Comparison of ENCODE assay signal across 34 cellular contexts in genomic region chr3:26498192-26498591, GRCh38.
"Had no signal": no experiment of that assay in that cellular context is flagged by ENCODE, and none has a peak within 500 bp of the region (broad histone marks: within the 10 kb centered on the region; RNA-seq: fewer than 3 reads in every experiment).

No MANE protein-coding gene starts in this region.

- H3K9me3 ChIP-seq: ascending aorta, breast epithelium, colonic mucosa, esophagus squamous epithelium, gastroesophageal sphincter had no signal

- H3K36me3 ChIP-seq: ascending aorta, breast epithelium, cardiac muscle cell, colonic mucosa, esophagus squamous epithelium, gastroesophageal sphincter had no signal

- H3K4me3 ChIP-seq: ascending aorta, breast epithelium, cardiac muscle cell, colonic mucosa, esophagus squamous epithelium, gastroesophageal sphincter had no signal

- H3K4me1 ChIP-seq: ascending aorta, breast epithelium, colonic mucosa, esophagus squamous epithelium, gastroesophageal sphincter had no signal

- H3K4me1 Mint-ChIP-seq: activated CD4-positive, alpha-beta T cell treated with anti-CD3 and anti-CD28 coated beads for 36 hours; activated CD4-positive, alpha-beta T cell treated with anti-CD3 and anti-CD28 coated beads, Interleukin-2, amount 10 ng/mL, durations not matched to agents 24 days and 14 days; activated CD8-positive, alpha-beta memory T cell treated with anti-CD3 and anti-CD28 coated beads, Interleukin-2, amount 10 ng/mL, durations not matched to agents 7 days and 5 days; activated naive CD4-positive, alpha-beta T cell treated with anti-CD3 and anti-CD28 coated beads, Interleukin-2, amount 10 ng/mL, durations not matched to agents 7 days and 5 days; activated naive CD8-positive, alpha-beta T cell treated with anti-CD3 and anti-CD28 coated beads, Interleukin-2, amount 10 ng/mL, durations not matched to agents 7 days and 5 days; T-cell; T-helper 17 cell had no signal

- H3K27ac ChIP-seq: ascending aorta, breast epithelium, cardiac muscle cell, colonic mucosa, epithelial cell of prostate, esophagus squamous epithelium, gastroesophageal sphincter had no signal

- H3K27ac Mint-ChIP-seq: activated CD4-positive, alpha-beta memory T cell treated with anti-CD3 and anti-CD28 coated beads for 36 hours; activated CD4-positive, alpha-beta T cell treated with anti-CD3 and anti-CD28 coated beads for 36 hours; activated CD4-positive, alpha-beta T cell treated with anti-CD3 and anti-CD28 coated beads, Interleukin-2, amount 10 ng/mL, durations not matched to agents 24 days and 14 days; activated CD8-positive, alpha-beta memory T cell treated with anti-CD3 and anti-CD28 coated beads, Interleukin-2, amount 10 ng/mL, durations not matched to agents 7 days and 5 days; activated CD8-positive, alpha-beta T cell treated with anti-CD3 and anti-CD28 coated beads, Interleukin-2, amount 10 ng/mL, durations not matched to agents 7 days and 5 days; activated naive CD4-positive, alpha-beta T cell treated with anti-CD3 and anti-CD28 coated beads, Interleukin-2, amount 10 ng/mL, durations not matched to agents 7 days and 5 days; activated naive CD4-positive, alpha-beta T cell treated with anti-CD3 and anti-CD28 coated beads, Interleukin-2, amount 50 U/mL, for 72 hours; activated naive CD8-positive, alpha-beta T cell treated with anti-CD3 and anti-CD28 coated beads, Interleukin-2, amount 10 ng/mL, durations not matched to agents 7 days and 5 days; activated T-helper 1 cell treated with anti-CD3 and anti-CD28 coated beads, Interleukin-12 subunit alpha, Interleukin-12 subunit beta, Interleukin-2, Interleukin-4 antibody, amounts not matched to agents 30 ng/mL and 10 ng/mL and 1 ng/mL, durations not matched to agents 14 hours and 24 hours and 36 hours; activated T-helper 2 cell treated with anti-CD3 and anti-CD28 coated beads, Interferon-gamma antibody, Interleukin-2, Interleukin-4, amounts not matched to agents 10 μg/mL and 5 μg/mL and 100 μg/mL, durations not matched to agents 14 hours and 24 hours and 36 hours; T-cell; T-helper 17 cell; T-helper 2 cell treated with Interferon-gamma antibody and Interleukin-4, amounts not matched to agents 5 μg/mL and 100 μg/mL, for 36 hours had no signal

- H3K36me3 Mint-ChIP-seq: activated CD4-positive, alpha-beta memory T cell treated with anti-CD3 and anti-CD28 coated beads for 36 hours; activated CD8-positive, alpha-beta memory T cell treated with anti-CD3 and anti-CD28 coated beads, Interleukin-2, amount 10 ng/mL, durations not matched to agents 7 days and 5 days; activated naive CD4-positive, alpha-beta T cell treated with anti-CD3 and anti-CD28 coated beads, Interleukin-2, amount 10 ng/mL, durations not matched to agents 7 days and 5 days; activated naive CD8-positive, alpha-beta T cell treated with anti-CD3 and anti-CD28 coated beads, Interleukin-2, amount 10 ng/mL, durations not matched to agents 7 days and 5 days; brain; T-cell had no signal

- ATAC-seq: activated CD4-positive, alpha-beta T cell treated with anti-CD3 and anti-CD28 coated beads for 36 hours; activated CD8-positive, alpha-beta memory T cell treated with anti-CD3 and anti-CD28 coated beads, Interleukin-2, amount 10 ng/mL, durations not matched to agents 7 days and 5 days; activated CD8-positive, alpha-beta T cell treated with anti-CD3 and anti-CD28 coated beads, Interleukin-2, amount 10 ng/mL, durations not matched to agents 7 days and 5 days; activated naive CD4-positive, alpha-beta T cell treated with anti-CD3 and anti-CD28 coated beads, Interleukin-2, amount 50 U/mL, for 72 hours; gastroesophageal sphincter; T-cell; T-helper 17 cell had no signal

- DNase-seq: activated CD4-positive, alpha-beta memory T cell treated with anti-CD3 and anti-CD28 coated beads for 36 hours; activated CD4-positive, alpha-beta T cell treated with anti-CD3 and anti-CD28 coated beads for 36 hours; activated CD4-positive, alpha-beta T cell treated with anti-CD3 and anti-CD28 coated beads, Interleukin-2, amount 10 ng/mL, durations not matched to agents 24 days and 14 days; activated CD4-positive, CD25-positive, alpha-beta regulatory T cell; activated CD4-positive, CD25-positive, alpha-beta regulatory T cell treated with anti-CD3 and anti-CD28 coated beads, Interleukin-2, amount 50 U/mL, for 72 hours; activated CD8-positive, alpha-beta memory T cell treated with anti-CD3 and anti-CD28 coated beads, Interleukin-2, amount 10 ng/mL, durations not matched to agents 7 days and 5 days; activated CD8-positive, alpha-beta memory T cell treated with anti-CD3 and anti-CD28 coated beads, Interleukin-2, amount 50 U/mL, for 4 hours; activated CD8-positive, alpha-beta T cell treated with anti-CD3 and anti-CD28 coated beads, Interleukin-2, amount 10 ng/mL, durations not matched to agents 7 days and 5 days; activated effector memory CD4-positive, alpha-beta T cell treated with anti-CD3 and anti-CD28 coated beads, Interleukin-2, amount 50 U/mL, for 16 hours; activated naive CD4-positive, alpha-beta T cell treated with anti-CD3 and anti-CD28 coated beads, Interleukin-2, amount 10 ng/mL, durations not matched to agents 7 days and 5 days; activated naive CD8-positive, alpha-beta T cell treated with anti-CD3 and anti-CD28 coated beads, Interleukin-2, amount 10 ng/mL, durations not matched to agents 7 days and 5 days; activated T-cell treated with anti-CD3 and anti-CD28 coated beads, Interleukin-2, amount 50 U/mL, for 1 hour; activated T-cell treated with anti-CD3 and anti-CD28 coated beads, Interleukin-2, amount 50 U/mL, for 48 hours; central memory CD4-positive, alpha-beta T cell; cerebellar nuclear complex; colonic mucosa; effector CD8-positive, alpha-beta T cell; esophagus squamous epithelium; foreskin melanocyte; T-cell; T-helper 17 cell; T1000 had no signal

- H3K27me3 ChIP-seq: ascending aorta, breast epithelium, cardiac muscle cell, colonic mucosa, esophagus squamous epithelium, gastroesophageal sphincter had no signal

- H3K9me3 Mint-ChIP-seq: activated CD4-positive, alpha-beta T cell treated with anti-CD3 and anti-CD28 coated beads, Interleukin-2, amount 10 ng/mL, durations not matched to agents 24 days and 14 days; activated T-helper 1 cell treated with anti-CD3 and anti-CD28 coated beads, Interleukin-12 subunit alpha, Interleukin-12 subunit beta, Interleukin-2, Interleukin-4 antibody, amounts not matched to agents 30 ng/mL and 10 ng/mL and 1 ng/mL, durations not matched to agents 14 hours and 24 hours and 36 hours had no signal

- H3K27me3 Mint-ChIP-seq: activated CD4-positive, alpha-beta memory T cell treated with anti-CD3 and anti-CD28 coated beads for 36 hours; activated CD4-positive, alpha-beta T cell treated with anti-CD3 and anti-CD28 coated beads for 36 hours; activated CD4-positive, alpha-beta T cell treated with anti-CD3 and anti-CD28 coated beads, Interleukin-2, amount 10 ng/mL, durations not matched to agents 24 days and 14 days; activated CD8-positive, alpha-beta memory T cell treated with anti-CD3 and anti-CD28 coated beads, Interleukin-2, amount 10 ng/mL, durations not matched to agents 7 days and 5 days; activated naive CD4-positive, alpha-beta T cell treated with anti-CD3 and anti-CD28 coated beads, Interleukin-2, amount 10 ng/mL, durations not matched to agents 7 days and 5 days; activated naive CD8-positive, alpha-beta T cell treated with anti-CD3 and anti-CD28 coated beads, Interleukin-2, amount 10 ng/mL, durations not matched to agents 7 days and 5 days; brain; T-cell; T-helper 17 cell had no signal

- FAIRE-seq: endometrium, endothelial cell of umbilical vein had no signal

- H3K4me3 Mint-ChIP-seq: activated CD4-positive, alpha-beta memory T cell treated with anti-CD3 and anti-CD28 coated beads for 36 hours; activated CD4-positive, alpha-beta T cell treated with anti-CD3 and anti-CD28 coated beads for 36 hours; activated CD4-positive, alpha-beta T cell treated with anti-CD3 and anti-CD28 coated beads, Interleukin-2, amount 10 ng/mL, durations not matched to agents 24 days and 14 days; activated CD8-positive, alpha-beta memory T cell treated with anti-CD3 and anti-CD28 coated beads, Interleukin-2, amount 10 ng/mL, durations not matched to agents 7 days and 5 days; activated CD8-positive, alpha-beta T cell treated with anti-CD3 and anti-CD28 coated beads, Interleukin-2, amount 10 ng/mL, durations not matched to agents 7 days and 5 days; activated naive CD4-positive, alpha-beta T cell treated with anti-CD3 and anti-CD28 coated beads, Interleukin-2, amount 10 ng/mL, durations not matched to agents 7 days and 5 days; activated naive CD8-positive, alpha-beta T cell treated with anti-CD3 and anti-CD28 coated beads, Interleukin-2, amount 10 ng/mL, durations not matched to agents 7 days and 5 days; activated T-helper 1 cell treated with anti-CD3 and anti-CD28 coated beads, Interleukin-12 subunit alpha, Interleukin-12 subunit beta, Interleukin-2, Interleukin-4 antibody, amounts not matched to agents 30 ng/mL and 10 ng/mL and 1 ng/mL, durations not matched to agents 14 hours and 24 hours and 36 hours; T-cell; T-helper 17 cell; T-helper 2 cell treated with Interferon-gamma antibody and Interleukin-4, amounts not matched to agents 5 μg/mL and 100 μg/mL, for 36 hours had no signal
